Comparison of ENCODE assay signal across 1 cellular context in the genomic region with DNA sequence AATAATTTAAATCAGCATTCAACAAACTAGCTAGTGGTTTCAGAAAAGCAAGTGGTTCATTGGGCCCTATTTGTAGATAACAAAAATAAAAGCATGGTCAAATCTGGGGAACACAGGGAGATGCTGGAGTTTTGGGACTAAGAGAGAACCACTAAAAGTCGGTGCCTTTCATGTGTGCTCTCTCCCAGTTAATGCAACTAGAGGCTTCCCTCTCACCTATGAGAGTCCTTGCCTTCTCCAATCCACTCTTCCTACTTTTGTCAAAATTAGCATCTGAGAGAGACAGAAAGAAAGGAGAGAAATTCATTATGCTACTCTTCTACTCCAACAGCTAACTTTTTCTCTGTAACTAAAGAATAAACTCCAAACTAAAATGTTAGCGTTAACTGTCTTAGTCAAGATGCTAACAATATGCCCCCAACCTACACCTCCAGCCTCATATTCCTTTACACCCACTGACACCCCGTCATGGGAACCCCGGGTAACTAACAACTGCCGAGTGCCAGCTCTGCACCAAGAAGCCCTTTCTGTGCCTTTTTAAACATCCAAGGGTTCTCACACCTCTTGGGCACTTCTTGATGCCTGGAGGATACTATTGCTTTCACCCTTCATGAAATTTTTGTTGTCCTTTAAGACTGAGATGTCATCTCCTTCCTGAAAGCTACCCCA.
TF ChIP-seq lines count a peak whose summit lies in the region.

No MANE protein-coding gene starts in this region.

TF ChIP-seq in IMR-90, 13 proteins besides CTCF, POLR2A, EP300 and RAD21:
- TF ChIP-seq, protein P1, sequence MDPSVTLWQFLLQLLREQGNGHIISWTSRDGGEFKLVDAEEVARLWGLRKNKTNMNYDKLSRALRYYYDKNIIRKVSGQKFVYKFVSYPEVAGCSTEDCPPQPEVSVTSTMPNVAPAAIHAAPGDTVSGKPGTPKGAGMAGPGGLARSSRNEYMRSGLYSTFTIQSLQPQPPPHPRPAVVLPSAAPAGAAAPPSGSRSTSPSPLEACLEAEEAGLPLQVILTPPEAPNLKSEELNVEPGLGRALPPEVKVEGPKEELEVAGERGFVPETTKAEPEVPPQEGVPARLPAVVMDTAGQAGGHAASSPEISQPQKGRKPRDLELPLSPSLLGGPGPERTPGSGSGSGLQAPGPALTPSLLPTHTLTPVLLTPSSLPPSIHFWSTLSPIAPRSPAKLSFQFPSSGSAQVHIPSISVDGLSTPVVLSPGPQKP (IDR thresholded peaks at IDR 0.05; ENCODE audit: borderline replicate concordance, low read depth, low read length), result no peak
TF ChIP-seq in IMR-90: peak in this region for 0.
